ENCODE assay signal across 27 cellular contexts in the genomic region with DNA sequence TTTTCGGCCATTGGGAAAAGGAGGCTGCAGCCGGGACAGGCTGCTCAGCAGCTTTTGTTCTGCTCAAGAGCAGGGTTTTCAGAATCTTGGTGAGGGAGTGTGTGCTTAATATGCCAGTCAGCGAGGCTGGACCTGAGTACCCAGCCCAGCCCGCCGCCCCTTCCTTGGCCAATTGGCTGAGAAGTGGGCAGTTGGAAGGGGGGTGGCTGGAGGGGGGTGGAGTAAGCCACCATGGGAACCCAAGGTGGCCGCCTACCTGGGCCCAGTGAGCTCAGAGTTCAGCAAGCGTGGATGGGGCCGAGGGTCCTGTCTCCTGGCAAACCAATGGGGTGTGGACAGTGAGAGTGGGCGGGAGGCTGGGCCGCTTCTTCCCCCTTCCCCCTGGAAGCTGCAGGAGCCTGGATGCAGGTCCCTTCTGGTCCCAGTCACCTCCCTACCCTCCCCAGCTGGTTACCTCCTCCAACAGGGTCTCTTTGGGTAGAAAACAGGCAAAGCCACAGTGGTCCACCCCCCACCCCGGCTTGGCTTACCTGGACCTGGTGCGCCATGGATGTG. TPM values are rescaled to one million over a fixed set of nuclear protein-coding genes. Genes with fewer than 3 reads are reported as not detected.
A peak's percentile ranks its signal among the peaks of the same experiment; 100 is the strongest.
DNase-seq lines count a peak whose midpoint lies in the region; ATAC-seq, FAIRE-seq and TF ChIP-seq lines count a peak whose summit lies in the region.
"Had no signal": no experiment of that assay in that cellular context is flagged by ENCODE, and none has a peak within 500 bp of the region (broad histone marks: within the 10 kb centered on the region; RNA-seq: fewer than 3 reads in every experiment).

No MANE protein-coding gene starts in this region.

- H3K27ac Mint-ChIP-seq in brain, result peak overlapping the region in 3 of 5 experiments; percentile 45 to 73 (median 64)
- H3K27ac Mint-ChIP-seq: CD14-positive monocyte; CD8-positive, alpha-beta memory T cell had no signal

- no peak overlapping the region for H3K27ac ChIP-seq in ascending aorta
- H3K27ac ChIP-seq: PC-9, SJSA1 had no signal

- intact Hi-C loops in ascending aorta (cut with DNase I), result no loop called here

- no peaks in the 10 kb centered on the region for H3K9me3 ChIP-seq in ascending aorta
- H3K9me3 ChIP-seq: BE2C, SJSA1 had no signal

- DNase-seq in hypothalamus (lab: John Stamatoyannopoulos, UW), result peak in 31 of 51 donors; percentile 7 to 71 (median 49)
- DNase-seq in nucleus accumbens (lab: John Stamatoyannopoulos, UW), result peak in 30 of 56 donors; percentile 14 to 77 (median 46)
- no peak for DNase-seq in GM12892 (ENCODE audit: insufficient read length)
- no peak for DNase-seq in ascending aorta (ENCODE audit: low spot score in 2 of 2)
- DNase-seq in GM03348 (ENCODE audit: low spot score), result no peak
- DNase-seq: BE2C; CD8-positive, alpha-beta memory T cell; DMS 273 treated with DMSO at 0.1 percent for 48 hours; DMS79; EL; GDM1; H7; IMR-90; KG1; MM.1S; NCI-H2029; NCI-H446 treated with DMSO at 0.1 percent for 48 hours; NCI-H526; NCI-H82; NK-92 treated with Interleukin-12 subunit alpha and Interleukin-12 subunit beta, amount 100 ng/mL, for 24 hours; PC-9; Right ventricle myocardium superior had no signal

- peaks cover 0 to 13% (median 8%) of the 10 kb centered on the region in 5 experiments for H3K9me3 Mint-ChIP-seq in brain

- no peaks in the 10 kb centered on the region for H3K27me3 Mint-ChIP-seq in brain

- peaks cover 11% of the 10 kb centered on the region for H3K36me3 Mint-ChIP-seq in brain
- H3K36me3 Mint-ChIP-seq: CD14-positive monocyte; CD8-positive, alpha-beta memory T cell had no signal

- H3K27me3 ChIP-seq in ascending aorta, result no peaks in the 10 kb centered on the region
- H3K27me3 ChIP-seq: BE2C, SJSA1 had no signal

- peaks cover 0 to 3% of the 10 kb centered on the region in 2 donors for H3K4me1 ChIP-seq in ascending aorta
- H3K4me1 ChIP-seq: SJSA1 had no signal

- no peak for TF ChIP-seq POLR2A in GM12892 (IDR thresholded peaks at IDR 0.05; ENCODE audit: low read depth, low read length)

- FAIRE-seq in GM12892 (lab: Jason Lieb, UNC), result no peak
- FAIRE-seq: GM12891 had no signal

- TF ChIP-seq CTCF in brain (conservative IDR thresholded peaks at IDR 0.05) (no peak), ascending aorta (IDR thresholded peaks at IDR 0.05) (no peak)

- no peaks in the 10 kb centered on the region for H3K36me3 ChIP-seq in ascending aorta
- H3K36me3 ChIP-seq: BE2C, SJSA1 had no signal

- no peak overlapping the region for H3K4me3 Mint-ChIP-seq in brain
- H3K4me3 Mint-ChIP-seq: CD14-positive monocyte; CD8-positive, alpha-beta memory T cell had no signal

- ATAC-seq in GM18870 (IDR thresholded peaks at IDR 0.05; ENCODE audit: unreplicated experiment), result no peak

- H3K4me1 Mint-ChIP-seq in brain, result peaks cover 64% of the 10 kb centered on the region
- H3K4me1 Mint-ChIP-seq: CD14-positive monocyte; CD8-positive, alpha-beta memory T cell had no signal

- no peak overlapping the region for H3K4me3 ChIP-seq in ascending aorta
- H3K4me3 ChIP-seq: PC-9, SJSA1 had no signal

RNA-seq across cellular contexts. Expression of a gene that starts 52.5 kb away (rescaled TPM):
- 18.8 TPM for polyA plus RNA-seq in brain (ENCODE audit: insufficient read depth, low read depth, low replicate concordance)
- not detected for polyA plus RNA-seq in GM12892 (2012; ENCODE audit: missing spikeins)
- 0.32 TPM for total RNA-seq in ascending aorta
- total RNA-seq: CD8-positive, alpha-beta memory T cell had no signal
- polyA plus RNA-seq: CD8-positive, alpha-beta memory T cell had no signal

Comparison
In these comparisons a context has a peak if more than half of its experiments do, and no peak if none do; other contexts are left out.
1. DNase-seq: peak in hypothalamus (31 of 51) and nucleus accumbens (30 of 56); none in GM12892 (single experiment), ascending aorta (0 of 2) and GM03348 (single experiment).